25 cellular contexts compared by ENCODE assay signal in the genomic region with DNA sequence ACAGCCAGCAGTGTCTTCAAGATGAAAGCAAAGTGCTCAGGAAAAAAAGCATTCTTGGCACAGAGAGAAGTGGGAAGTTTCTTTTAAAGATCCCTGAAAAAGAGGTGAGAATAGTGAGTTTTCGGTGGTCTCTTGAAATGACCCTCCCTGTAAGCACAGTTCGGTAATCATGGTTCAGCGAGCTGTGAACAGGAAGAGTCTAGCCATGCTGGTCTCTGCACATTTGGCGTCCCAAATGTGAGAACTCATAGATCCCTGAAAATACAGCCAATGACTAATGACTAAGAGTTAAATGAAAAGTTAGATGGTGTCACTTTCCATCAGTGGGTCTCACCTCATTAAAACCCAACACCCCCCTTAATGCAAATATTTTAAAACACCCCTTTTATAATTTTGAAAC. TPM values are rescaled to one million over a fixed set of nuclear protein-coding genes. Genes with fewer than 3 reads are reported as not detected.
A peak's percentile ranks its signal among the peaks of the same experiment; 100 is the strongest.
DNase-seq lines count a peak whose midpoint lies in the region; ATAC-seq and TF ChIP-seq lines count a peak whose summit lies in the region.
"Had no signal": no experiment of that assay in that cellular context is flagged by ENCODE, and none has a peak within 500 bp of the region (broad histone marks: within the 10 kb centered on the region; RNA-seq: fewer than 3 reads in every experiment).

No MANE protein-coding gene starts in this region.

- H3K4me3 ChIP-seq in HEK293 (ENCODE audit: low read depth, low read length) = no peak overlapping the region
- peak overlapping the region; percentile 97 for H3K4me3 ChIP-seq in adipocyte (ENCODE audit: low read length)
- H3K4me3 ChIP-seq in lower lobe of right lung = peak overlapping the region; percentile 73
- H3K4me3 ChIP-seq in upper lobe of right lung = peak overlapping the region; percentile 75
- H3K4me3 ChIP-seq: GM12878, HAP-1 had no signal

- H3K4me1 Mint-ChIP-seq in natural killer cell treated with Interleukin-12 subunit alpha and Interleukin-12 subunit beta and Interleukin-15 and Interleukin-18, amount 100 ng/mL, for 72 hours (ENCODE audit: low read depth in 2 of 2) = peaks cover 10 to 15% of the 10 kb centered on the region in 2 donors
- H3K4me1 Mint-ChIP-seq: IgD-negative memory B cell had no signal

- H3K9me3 Mint-ChIP-seq in natural killer cell treated with Interleukin-12 subunit alpha and Interleukin-12 subunit beta and Interleukin-15 and Interleukin-18, amount 100 ng/mL, for 72 hours = peaks cover 31% of the 10 kb centered on the region

- H3K27me3 Mint-ChIP-seq in natural killer cell treated with Interleukin-12 subunit alpha and Interleukin-12 subunit beta and Interleukin-15 and Interleukin-18, amount 100 ng/mL, for 72 hours = peaks cover 40 to 46% of the 10 kb centered on the region in 2 donors

- H3K4me1 ChIP-seq in HEK293 (ENCODE audit: control insufficient read depth, insufficient read depth, low read length) (no peaks in the 10 kb centered on the region), adipocyte (ENCODE audit: control insufficient read depth, insufficient read depth, low read length) (peaks cover 72% of the 10 kb centered on the region), lower lobe of right lung (peaks cover 41% of the 10 kb centered on the region), upper lobe of right lung (peaks cover 36% of the 10 kb centered on the region)
- H3K4me1 ChIP-seq: HAP-1 had no signal

- CTCF ChIA-PET in HEK293 (lab: Yijun Ruan, JAX) = interaction anchor here (0.6 kb wide), 1 partner anchor 95 kb away, joined by 6 read pairs; no protein-coding TSS in a partner anchor

- peaks cover 34% of the 10 kb centered on the region for H3K36me3 Mint-ChIP-seq in natural killer cell treated with Interleukin-12 subunit alpha and Interleukin-12 subunit beta and Interleukin-15 and Interleukin-18, amount 100 ng/mL, for 72 hours
- H3K36me3 Mint-ChIP-seq: CD8-positive, alpha-beta T cell; IgD-negative memory B cell had no signal

- no peak for ATAC-seq in lower lobe of right lung
- ATAC-seq in upper lobe of right lung = no peak
- ATAC-seq in natural killer cell treated with Interleukin-12 subunit alpha and Interleukin-12 subunit beta and Interleukin-15 and Interleukin-18, amount 100 ng/mL, for 72 hours = no peak
- ATAC-seq: CD8-positive, alpha-beta T cell; GM12878 had no signal

- intact Hi-C loops in lower lobe of right lung (cut with DNase I) (no loop called here), upper lobe of right lung (cut with DNase I) (no loop called here)

- no peak overlapping the region for H3K27ac Mint-ChIP-seq in natural killer cell treated with Interleukin-12 subunit alpha and Interleukin-12 subunit beta and Interleukin-15 and Interleukin-18, amount 100 ng/mL, for 72 hours
- H3K27ac Mint-ChIP-seq: CD8-positive, alpha-beta T cell; IgD-negative memory B cell had no signal

- H3K36me3 ChIP-seq in HEK293 (ENCODE audit: control insufficient read depth in 2 of 2, insufficient read depth in 1 of 2, low read length in 2 of 2) = no peaks in the 10 kb centered on the region
- H3K36me3 ChIP-seq in adipocyte (ENCODE audit: control insufficient read depth, insufficient read depth, low read length, severe bottlenecking) = peaks cover 43% of the 10 kb centered on the region
- H3K36me3 ChIP-seq in lower lobe of right lung = peaks cover 16% of the 10 kb centered on the region
- H3K36me3 ChIP-seq in upper lobe of right lung = peaks cover 12% of the 10 kb centered on the region
- H3K36me3 ChIP-seq: HAP-1 had no signal

- H3K27me3 ChIP-seq in adipocyte (replicated peaks; ENCODE audit: control insufficient read depth, insufficient read depth, low read length) = no peaks in the 10 kb centered on the region
- H3K27me3 ChIP-seq in lower lobe of right lung (ENCODE audit: low read depth) = no peaks in the 10 kb centered on the region
- H3K27me3 ChIP-seq in upper lobe of right lung = no peaks in the 10 kb centered on the region

- POLR2A ChIA-PET in HEK293 (lab: Yijun Ruan, JAX) = no interaction called here

- H3K4me3 Mint-ChIP-seq in natural killer cell treated with Interleukin-12 subunit alpha and Interleukin-12 subunit beta and Interleukin-15 and Interleukin-18, amount 100 ng/mL, for 72 hours = no peak overlapping the region
- H3K4me3 Mint-ChIP-seq: CD8-positive, alpha-beta T cell; IgD-negative memory B cell had no signal

- H3K9me3 ChIP-seq in HEK293 (ENCODE audit: control insufficient read depth, insufficient read depth, low read depth, low read length) (no peaks in the 10 kb centered on the region), adipocyte (ENCODE audit: control insufficient read depth, low read length) (peaks cover 27% of the 10 kb centered on the region), lower lobe of right lung (peaks cover 33% of the 10 kb centered on the region), upper lobe of right lung (peaks cover 3% of the 10 kb centered on the region)
- H3K9me3 ChIP-seq: HAP-1 had no signal

- no peak overlapping the region for H3K9ac ChIP-seq in adipocyte (ENCODE audit: low read length)

- no peak for DNase-seq in adipocyte (ENCODE audit: low read depth)
- DNase-seq in lower lobe of right lung = no peak
- DNase-seq in upper lobe of right lung = no peak
- no peak for DNase-seq in Ammon's horn (ENCODE audit: low spot score)
- DNase-seq in NCI-H446 treated with DMSO at 0.1 percent for 48 hours (lab: John Stamatoyannopoulos, UW) = no peak
- DNase-seq in natural killer cell treated with Interleukin-12 subunit alpha and Interleukin-12 subunit beta and Interleukin-15 and Interleukin-18, amount 100 ng/mL, for 72 hours (ENCODE audit: low spot score) = no peak
- DNase-seq: ACHN; C1 segment of cervical spinal cord; CD8-positive, alpha-beta T cell; DND-41; Karpas-422; MV-4-11; NCI-H1105 treated with DMSO at 0.1 percent for 48 hours; NCI-H2081; NCI-H2171 treated with DMSO at 0.1 percent for 48 hours; NCI-H526 treated with DMSO at 0.1 percent for 48 hours; OCI-M1; Right ventricle myocardium superior had no signal

- H3K27ac ChIP-seq in HEK293 (ENCODE audit: extremely low read depth, low read depth, low read length) (no peak overlapping the region), lower lobe of right lung (no peak overlapping the region), upper lobe of right lung (peak overlapping the region; percentile 30)

- TF ChIP-seq CTCF in HEK293 (tag by site-specific recombination; IDR thresholded peaks at IDR 0.05) = no peak
- TF ChIP-seq CTCF in lower lobe of right lung (IDR thresholded peaks at IDR 0.05) = no peak
- no peak for TF ChIP-seq CTCF in upper lobe of right lung (IDR thresholded peaks at IDR 0.05)

TF ChIP-seq in HEK293, 187 proteins besides CTCF, POLR2A, EP300 and RAD21:
- no peak for TF ChIP-seq PBX3 (CRISPR knock-in tag; IDR thresholded peaks at IDR 0.05)
- TF ChIP-seq ZNF704 (tag by site-specific recombination; IDR thresholded peaks at IDR 0.05) = no peak
- TF ChIP-seq HIC1 (tag by site-specific recombination; IDR thresholded peaks at IDR 0.05) = no peak
- peak; percentile 18 for TF ChIP-seq SETDB1 (IDR thresholded peaks at IDR 0.05; ENCODE audit: insufficient read length, low read length)
- no peak for TF ChIP-seq ZNF133 (tag by site-specific recombination; IDR thresholded peaks at IDR 0.05)
- no peak for TF ChIP-seq BCL11B (tag by site-specific recombination; IDR thresholded peaks at IDR 0.05; ENCODE audit: low read depth)
TF ChIP-seq in HEK293: peak in this region for 1.

RNA-seq across cellular contexts. Expression of gene IL1R1, which starts 3.4 kb away (rescaled TPM):
- total RNA-seq in lower lobe of right lung (152 TPM), upper lobe of right lung (196 TPM)
- under 1 TPM; 0.19 to 0.86 TPM for total RNA-seq in natural killer cell treated with Interleukin-12 subunit alpha and Interleukin-12 subunit beta and Interleukin-15 and Interleukin-18, amount 100 ng/mL, for 72 hours

RNA-seq across cellular contexts. Expression of gene IL1RL2, which starts 40.9 kb away (rescaled TPM):
- total RNA-seq in lower lobe of right lung (not detected), upper lobe of right lung (0.58 TPM)
- under 1 TPM in 1 of 2 donors, not detected in 1; 0.19 TPM for total RNA-seq in natural killer cell treated with Interleukin-12 subunit alpha and Interleukin-12 subunit beta and Interleukin-15 and Interleukin-18, amount 100 ng/mL, for 72 hours
- total RNA-seq: CD8-positive, alpha-beta T cell; GM12878; M059J; Right ventricle myocardium superior; RPMI7951; SK-MEL-5 had no signal

Comparison
In these comparisons a context has a peak if more than half of its experiments do, and no peak if none do; other contexts are left out.
1. RNA of gene IL1R1, which starts 3.4 kb away (total RNA-seq): 196 TPM in upper lobe of right lung (single experiment) and 152 TPM in lower lobe of right lung (single experiment); 0.19 to 0.86 TPM in natural killer cell treated with Interleukin-12 subunit alpha and Interleukin-12 subunit beta and Interleukin-15 and Interleukin-18, amount 100 ng/mL, for 72 hours; every median in the first group is over 10 times any median in the second.